Comparison of ENCODE assay signal across 1 cellular context in genomic region chr13:78638216-78638615, GRCh38.
TF ChIP-seq lines count a peak whose summit lies in the region.

No MANE protein-coding gene starts in this region.

TF ChIP-seq in GM12878, 131 proteins besides CTCF, POLR2A, EP300 and RAD21:
- TF ChIP-seq, protein P1, sequence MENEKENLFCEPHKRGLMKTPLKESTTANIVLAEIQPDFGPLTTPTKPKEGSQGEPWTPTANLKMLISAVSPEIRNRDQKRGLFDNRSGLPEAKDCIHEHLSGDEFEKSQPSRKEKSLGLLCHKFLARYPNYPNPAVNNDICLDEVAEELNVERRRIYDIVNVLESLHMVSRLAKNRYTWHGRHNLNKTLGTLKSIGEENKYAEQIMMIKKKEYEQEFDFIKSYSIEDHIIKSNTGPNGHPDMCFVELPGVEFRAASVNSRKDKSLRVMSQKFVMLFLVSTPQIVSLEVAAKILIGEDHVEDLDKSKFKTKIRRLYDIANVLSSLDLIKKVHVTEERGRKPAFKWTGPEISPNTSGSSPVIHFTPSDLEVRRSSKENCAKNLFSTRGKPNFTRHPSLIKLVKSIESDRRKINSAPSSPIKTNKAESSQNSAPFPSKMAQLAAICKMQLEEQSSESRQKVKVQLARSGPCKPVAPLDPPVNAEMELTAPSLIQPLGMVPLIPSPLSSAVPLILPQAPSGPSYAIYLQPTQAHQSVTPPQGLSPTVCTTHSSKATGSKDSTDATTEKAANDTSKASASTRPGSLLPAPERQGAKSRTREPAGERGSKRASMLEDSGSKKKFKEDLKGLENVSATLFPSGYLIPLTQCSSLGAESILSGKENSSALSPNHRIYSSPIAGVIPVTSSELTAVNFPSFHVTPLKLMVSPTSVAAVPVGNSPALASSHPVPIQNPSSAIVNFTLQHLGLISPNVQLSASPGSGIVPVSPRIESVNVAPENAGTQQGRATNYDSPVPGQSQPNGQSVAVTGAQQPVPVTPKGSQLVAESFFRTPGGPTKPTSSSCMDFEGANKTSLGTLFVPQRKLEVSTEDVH (IDR thresholded peaks at IDR 0.05; ENCODE audit: low read depth, partially characterized antibody): no peak
- no peak for TF ChIP-seq STAT3 (IDR thresholded peaks at IDR 0.05; ENCODE audit: low read depth, low read length)
- no peak for TF ChIP-seq ZNF622 (IDR thresholded peaks at IDR 0.05)
- TF ChIP-seq SPI1 (IDR thresholded peaks at IDR 0.05; ENCODE audit: borderline replicate concordance, insufficient read depth, low read depth, low read length): no peak
- no peak for TF ChIP-seq IKZF2 (IDR thresholded peaks at IDR 0.05)
- no peak for TF ChIP-seq REST (IDR thresholded peaks at IDR 0.05; ENCODE audit: low read depth, low read length)
- no peak for TF ChIP-seq TCF7 (IDR thresholded peaks at IDR 0.05; ENCODE audit: borderline replicate concordance)
- TF ChIP-seq JUNB (IDR thresholded peaks at IDR 0.05): 0 out of 2 replicates have a peak, but pooled peaks have one; percentile 25
